In genomic region chr6:151689499-151690201, GRCh38 we compare ENCODE assay signal across 14 cellular contexts.
A peak's percentile ranks its signal among the peaks of the same experiment; 100 is the strongest.
DNase-seq lines count a peak whose midpoint lies in the region; ATAC-seq and TF ChIP-seq lines count a peak whose summit lies in the region.
"Had no signal": no experiment of that assay in that cellular context is flagged by ENCODE, and none has a peak within 500 bp of the region (broad histone marks: within the 10 kb centered on the region; RNA-seq: fewer than 3 reads in every experiment).

No MANE protein-coding gene starts in this region.

- no peak for ATAC-seq in CD4-positive, CD25-positive, alpha-beta regulatory T cell (ENCODE audit: low read depth in 2 of 2)
- ATAC-seq in psoas muscle: peak in 2 of 4 donors; percentile 45 to 46
- no peak for ATAC-seq in HG03159 (IDR thresholded peaks at IDR 0.05; ENCODE audit: unreplicated experiment)
- ATAC-seq in HG02759 (IDR thresholded peaks at IDR 0.05; ENCODE audit: unreplicated experiment): no peak

- H3K36me3 Mint-ChIP-seq in CD4-positive, CD25-positive, alpha-beta regulatory T cell: peaks cover 4% of the 10 kb centered on the region
- H3K36me3 Mint-ChIP-seq in HFFc6 (ENCODE audit: low read depth): no peaks in the 10 kb centered on the region

- H3K4me1 Mint-ChIP-seq in CD4-positive, CD25-positive, alpha-beta regulatory T cell: peaks cover 7 to 27% (median 23%) of the 10 kb centered on the region in 4 donors
- peaks cover 31% of the 10 kb centered on the region for H3K4me1 Mint-ChIP-seq in HFFc6 (ENCODE audit: low read depth)

- no peaks in the 10 kb centered on the region for H3K27me3 ChIP-seq in CD4-positive, CD25-positive, alpha-beta regulatory T cell (ENCODE audit: control insufficient read depth, insufficient read depth, low read length)
- H3K27me3 ChIP-seq in adrenal gland (no peaks in the 10 kb centered on the region), psoas muscle (ENCODE audit: insufficient read depth in 3 of 3, low read length in 2 of 3) (no peaks in the 10 kb centered on the region)
- H3K27me3 ChIP-seq: ovary had no signal

- peak overlapping the region; percentile 77 to 92 (median 80) for H3K4me3 Mint-ChIP-seq in CD4-positive, CD25-positive, alpha-beta regulatory T cell
- H3K4me3 Mint-ChIP-seq in HFFc6: peak overlapping the region; percentile 86; the same call in 1 of the 2 replicates

- H3K4me3 ChIP-seq in CD4-positive, CD25-positive, alpha-beta regulatory T cell (ENCODE audit: low read depth, low read length): no peak overlapping the region
- H3K4me3 ChIP-seq in adrenal gland (no peak overlapping the region), psoas muscle (peak overlapping the region; percentile 63)
- H3K4me3 ChIP-seq: SK-N-MC had no signal

- 70 to 80% (median 78%) methylated on average over 5 of the region's 5 CpGs for WGBS in adrenal gland, 4 donors
- WGBS in psoas muscle, 3 donors: 35 to 57% (median 43%) methylated on average over 5 of the region's 5 CpGs

- no peak for DNase-seq in CD4-positive, CD25-positive, alpha-beta regulatory T cell
- DNase-seq in HFFc6: no peak
- DNase-seq in adrenal gland: no peak
- no peak for DNase-seq in psoas muscle
- DNase-seq in EL: no peak
- DNase-seq: activated CD4-positive, alpha-beta T cell treated with anti-CD3 and anti-CD28 coated beads, Interleukin-2, amount 50 U/mL, for 1 hour; head of caudate nucleus; NCI-H1105; NCI-H774; stimulated activated CD4-positive, alpha-beta T cell treated with anti-CD3 and anti-CD28 coated beads, Interleukin-2, amount 100 ng/mL, for 24 hours had no signal

- H3K9me3 ChIP-seq in CD4-positive, CD25-positive, alpha-beta regulatory T cell (ENCODE audit: control insufficient read depth in 2 of 2, low read length in 2 of 2): no peaks in the 10 kb centered on the region
- H3K9me3 ChIP-seq in adrenal gland (replicated peaks in 1 of 3) (no peaks in the 10 kb centered on the region), psoas muscle (no peaks in the 10 kb centered on the region)
- H3K9me3 ChIP-seq: ovary had no signal

- intact Hi-C loops in adrenal gland (cut with DNase I) (loop anchor here (5.0 to 10.0 kb wide), 2 partner anchors 435 to 438 kb away; no protein-coding TSS in a partner anchor), psoas muscle (cut with DNase I) (loop anchor here in 1 of 2 donors (10.0 kb wide), 1 partner anchor 435 kb away; no protein-coding TSS in a partner anchor)

- H3K36me3 ChIP-seq in CD4-positive, CD25-positive, alpha-beta regulatory T cell (ENCODE audit: control insufficient read depth, insufficient read depth, low read length): no peaks in the 10 kb centered on the region
- H3K36me3 ChIP-seq in adrenal gland (replicated peaks in 1 of 2) (no peaks in the 10 kb centered on the region), psoas muscle (ENCODE audit: insufficient read depth in 1 of 2, low read depth in 1 of 2) (no peaks in the 10 kb centered on the region)
- H3K36me3 ChIP-seq: ovary had no signal

- peak overlapping the region; percentile 89 to 94 (median 90) for H3K27ac Mint-ChIP-seq in CD4-positive, CD25-positive, alpha-beta regulatory T cell
- no peak overlapping the region for H3K27ac Mint-ChIP-seq in HFFc6

- TF ChIP-seq POLR2A in adrenal gland (IDR thresholded peaks at IDR 0.05): no peak

- H3K27me3 Mint-ChIP-seq in CD4-positive, CD25-positive, alpha-beta regulatory T cell: peaks cover 4% of the 10 kb centered on the region
- H3K27me3 Mint-ChIP-seq in HFFc6 (ENCODE audit: insufficient read depth): no peaks in the 10 kb centered on the region

- H3K4me1 ChIP-seq in CD4-positive, CD25-positive, alpha-beta regulatory T cell (ENCODE audit: control insufficient read depth, insufficient read depth, low read length, poor library complexity, severe bottlenecking): peaks cover 4% of the 10 kb centered on the region
- H3K4me1 ChIP-seq in adrenal gland (replicated peaks in 1 of 2) (peaks cover 0 to 6% of the 10 kb centered on the region in 2 donors), psoas muscle (peaks cover 3% of the 10 kb centered on the region)

- TF ChIP-seq CTCF in HFFc6 (IDR thresholded peaks at IDR 0.05): no peak
- TF ChIP-seq CTCF in adrenal gland (IDR thresholded peaks at IDR 0.05): no peak
- TF ChIP-seq CTCF in psoas muscle (IDR thresholded peaks at IDR 0.05): no peak

- no peaks in the 10 kb centered on the region for H3K9me3 Mint-ChIP-seq in CD4-positive, CD25-positive, alpha-beta regulatory T cell
- H3K9me3 Mint-ChIP-seq in HFFc6: no peaks in the 10 kb centered on the region

- peak overlapping the region; percentile 0 for H3K27ac ChIP-seq in CD4-positive, CD25-positive, alpha-beta regulatory T cell (ENCODE audit: insufficient read depth, low read length, poor library complexity, severe bottlenecking)
- H3K27ac ChIP-seq in adrenal gland (peak overlapping the region in 3 of 5 donors; percentile 74 to 82 (median 75)), psoas muscle (no peak overlapping the region)
- H3K27ac ChIP-seq: SK-N-MC had no signal
